In the genomic region with DNA sequence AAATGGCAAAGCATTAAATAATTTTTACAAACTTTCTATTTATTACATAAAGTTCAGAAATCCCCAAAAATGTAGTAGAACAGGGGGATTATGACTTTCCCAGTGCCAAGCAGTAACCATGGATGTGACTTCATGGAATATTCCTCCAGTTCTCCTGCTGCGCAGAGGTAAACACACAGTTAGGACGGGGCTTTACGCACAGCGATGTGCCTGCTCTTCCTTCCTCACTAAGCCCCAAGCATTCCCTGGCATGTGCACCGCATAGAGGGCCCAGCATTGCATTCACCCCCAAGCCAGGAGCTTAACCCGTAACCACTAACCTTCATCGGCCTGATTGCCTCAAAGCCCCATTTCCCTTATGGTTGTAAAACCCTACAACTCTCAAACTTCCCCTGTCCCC, we compare ENCODE assay signal across 28 cellular contexts.
"Had no signal": no experiment of that assay in that cellular context is flagged by ENCODE, and none has a peak within 500 bp of the region (broad histone marks: within the 10 kb centered on the region; RNA-seq: fewer than 3 reads in every experiment).

No MANE protein-coding gene starts in this region.

- H3K27me3 Mint-ChIP-seq: naive thymus-derived CD4-positive, alpha-beta T cell; stimulated activated naive CD8-positive, alpha-beta T cell treated with anti-CD3 and anti-CD28 coated beads, Interleukin-15, Interleukin-2, amounts not matched to agents 100 ng/mL and 50 ng/mL, for 24 hours had no signal

- H3K36me3 ChIP-seq: ovary, right lobe of liver, sigmoid colon, stomach, thoracic aorta, thyroid gland, tibial nerve, upper lobe of right lung, uterus had no signal

- H2AFZ ChIP-seq: parathyroid adenoma had no signal

- DNase-seq: naive thymus-derived CD4-positive, alpha-beta T cell; natural killer cell; occipital lobe; ovary; posterior cingulate gyrus; psoas muscle; right cardiac atrium; right lobe of liver; sigmoid colon; small intestine; stimulated activated CD4-positive, alpha-beta T cell treated with anti-CD3 and anti-CD28 coated beads, Interleukin-15, amount 100 ng/mL, for 24 hours; stimulated activated CD4-positive, alpha-beta T cell treated with anti-CD3 and anti-CD28 coated beads, Interleukin-2, amount 100 ng/mL, for 24 hours; stimulated activated CD4-positive, alpha-beta T cell treated with anti-CD3 and anti-CD28 coated beads, Interleukin-2, amount 100 ng/mL, for 48 hours; stimulated activated CD4-positive, alpha-beta T cell treated with anti-CD3 and anti-CD28 coated beads, Interleukin-4, amount 100 ng/mL, for 24 hours; stimulated activated naive B cell treated with anti-CD40 and anti-IgM and Interleukin-4, amounts not matched to agents 10 μg/mL and 1 μg/mL and 100 μg/mL, for 72 hours; stimulated activated naive CD4-positive, alpha-beta T cell treated with Interleukin-2 at 50 U/mL for 16 hours; stomach; thyroid gland; upper lobe of right lung; uterus had no signal

- H3K4me3 Mint-ChIP-seq: natural killer cell; nephron; stimulated activated effector memory CD8-positive, alpha-beta T cell treated with anti-CD3 and anti-CD28 coated beads, Interleukin-12 subunit alpha, Interleukin-12 subunit beta, amount 100 ng/mL, for 72 hours; stimulated activated naive B cell treated with anti-CD40 and anti-IgM and Interleukin-4, amounts not matched to agents 10 μg/mL and 1 μg/mL and 100 μg/mL, for 72 hours; stimulated activated naive CD8-positive, alpha-beta T cell treated with anti-CD3 and anti-CD28 coated beads, Interleukin-15, Interleukin-2, amounts not matched to agents 100 ng/mL and 50 ng/mL, for 24 hours; type B pancreatic cell had no signal

- ATAC-seq: naive thymus-derived CD4-positive, alpha-beta T cell; natural killer cell; psoas muscle; right cardiac atrium; right lobe of liver; stimulated activated effector memory CD8-positive, alpha-beta T cell treated with anti-CD3 and anti-CD28 coated beads, Interleukin-12 subunit alpha, Interleukin-12 subunit beta, amount 100 ng/mL, for 72 hours; stimulated activated naive B cell treated with anti-CD40 and anti-IgM and Interleukin-4, amounts not matched to agents 10 μg/mL and 1 μg/mL and 100 μg/mL, for 72 hours; upper lobe of right lung had no signal

- H3K9me3 ChIP-seq: ovary, psoas muscle, right lobe of liver, sigmoid colon, stomach, thoracic aorta, thyroid gland, tibial nerve, upper lobe of right lung, uterus had no signal

- H3K27me3 ChIP-seq: ovary, right lobe of liver, sigmoid colon, stomach, thyroid gland, tibial nerve, upper lobe of right lung, uterus had no signal

- H3K4me1 Mint-ChIP-seq: naive thymus-derived CD4-positive, alpha-beta T cell; natural killer cell; stimulated activated effector memory CD8-positive, alpha-beta T cell treated with anti-CD3 and anti-CD28 coated beads, Interleukin-12 subunit alpha, Interleukin-12 subunit beta, amount 100 ng/mL, for 72 hours; stimulated activated naive B cell treated with anti-CD40 and anti-IgM and Interleukin-4, amounts not matched to agents 10 μg/mL and 1 μg/mL and 100 μg/mL, for 72 hours had no signal

- H3K27ac Mint-ChIP-seq: naive thymus-derived CD4-positive, alpha-beta T cell; natural killer cell; nephron; progenitor cell of endocrine pancreas; stimulated activated effector memory CD8-positive, alpha-beta T cell treated with anti-CD3 and anti-CD28 coated beads, Interleukin-12 subunit alpha, Interleukin-12 subunit beta, amount 100 ng/mL, for 72 hours; stimulated activated naive B cell treated with anti-CD40 and anti-IgM and Interleukin-4, amounts not matched to agents 10 μg/mL and 1 μg/mL and 100 μg/mL, for 72 hours; stimulated activated naive CD8-positive, alpha-beta T cell treated with anti-CD3 and anti-CD28 coated beads, Interleukin-15, Interleukin-2, amounts not matched to agents 100 ng/mL and 50 ng/mL, for 24 hours; type B pancreatic cell had no signal

- H3K36me3 Mint-ChIP-seq: naive thymus-derived CD4-positive, alpha-beta T cell; natural killer cell; stimulated activated effector memory CD8-positive, alpha-beta T cell treated with anti-CD3 and anti-CD28 coated beads, Interleukin-12 subunit alpha, Interleukin-12 subunit beta, amount 100 ng/mL, for 72 hours; stimulated activated naive B cell treated with anti-CD40 and anti-IgM and Interleukin-4, amounts not matched to agents 10 μg/mL and 1 μg/mL and 100 μg/mL, for 72 hours; type B pancreatic cell had no signal

- H3K79me2 ChIP-seq: parathyroid adenoma had no signal

- H3K27ac ChIP-seq: ovary, parathyroid adenoma, psoas muscle, right lobe of liver, sigmoid colon, stomach, thoracic aorta, thyroid gland, tibial nerve, upper lobe of right lung, uterus had no signal

- H3K4me1 ChIP-seq: parathyroid adenoma, psoas muscle, right lobe of liver, sigmoid colon, thyroid gland, tibial nerve, upper lobe of right lung, uterus had no signal

- H3K9me3 Mint-ChIP-seq: stimulated activated naive B cell treated with anti-CD40 and anti-IgM and Interleukin-4, amounts not matched to agents 10 μg/mL and 1 μg/mL and 100 μg/mL, for 72 hours; stimulated activated naive CD8-positive, alpha-beta T cell treated with anti-CD3 and anti-CD28 coated beads, Interleukin-15, Interleukin-2, amounts not matched to agents 100 ng/mL and 50 ng/mL, for 24 hours; type B pancreatic cell had no signal

- H3K4me3 ChIP-seq: ovary, psoas muscle, right lobe of liver, sigmoid colon, stomach, thoracic aorta, thyroid gland, tibial nerve, upper lobe of right lung, uterus had no signal

- H3K9ac ChIP-seq: parathyroid adenoma had no signal
